In the genomic region with DNA sequence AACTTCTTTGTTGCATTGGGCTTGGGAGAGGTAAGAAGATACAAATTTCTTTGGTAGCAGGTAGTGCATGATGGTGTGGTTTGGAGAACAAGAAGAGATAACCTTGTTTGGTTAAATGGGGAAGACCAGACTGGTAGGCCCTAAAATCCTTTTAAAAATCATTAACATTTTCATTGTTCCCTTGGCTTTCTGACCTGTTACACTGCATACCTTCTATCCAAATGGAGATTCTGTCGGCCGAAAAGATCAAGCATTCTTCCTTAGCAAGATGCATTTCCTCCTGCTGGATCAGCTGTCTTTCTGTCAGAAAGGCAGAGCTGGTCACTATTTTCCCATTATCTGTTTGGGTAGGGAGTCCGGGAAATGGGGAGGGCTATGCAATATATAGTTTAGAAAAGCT, we compare ENCODE assay signal across 1 cellular context.
TF ChIP-seq lines count a peak whose summit lies in the region.

No MANE protein-coding gene starts in this region.

TF ChIP-seq in WTC11, 78 proteins besides CTCF, POLR2A, EP300 and RAD21:
- TF ChIP-seq, protein P1, sequence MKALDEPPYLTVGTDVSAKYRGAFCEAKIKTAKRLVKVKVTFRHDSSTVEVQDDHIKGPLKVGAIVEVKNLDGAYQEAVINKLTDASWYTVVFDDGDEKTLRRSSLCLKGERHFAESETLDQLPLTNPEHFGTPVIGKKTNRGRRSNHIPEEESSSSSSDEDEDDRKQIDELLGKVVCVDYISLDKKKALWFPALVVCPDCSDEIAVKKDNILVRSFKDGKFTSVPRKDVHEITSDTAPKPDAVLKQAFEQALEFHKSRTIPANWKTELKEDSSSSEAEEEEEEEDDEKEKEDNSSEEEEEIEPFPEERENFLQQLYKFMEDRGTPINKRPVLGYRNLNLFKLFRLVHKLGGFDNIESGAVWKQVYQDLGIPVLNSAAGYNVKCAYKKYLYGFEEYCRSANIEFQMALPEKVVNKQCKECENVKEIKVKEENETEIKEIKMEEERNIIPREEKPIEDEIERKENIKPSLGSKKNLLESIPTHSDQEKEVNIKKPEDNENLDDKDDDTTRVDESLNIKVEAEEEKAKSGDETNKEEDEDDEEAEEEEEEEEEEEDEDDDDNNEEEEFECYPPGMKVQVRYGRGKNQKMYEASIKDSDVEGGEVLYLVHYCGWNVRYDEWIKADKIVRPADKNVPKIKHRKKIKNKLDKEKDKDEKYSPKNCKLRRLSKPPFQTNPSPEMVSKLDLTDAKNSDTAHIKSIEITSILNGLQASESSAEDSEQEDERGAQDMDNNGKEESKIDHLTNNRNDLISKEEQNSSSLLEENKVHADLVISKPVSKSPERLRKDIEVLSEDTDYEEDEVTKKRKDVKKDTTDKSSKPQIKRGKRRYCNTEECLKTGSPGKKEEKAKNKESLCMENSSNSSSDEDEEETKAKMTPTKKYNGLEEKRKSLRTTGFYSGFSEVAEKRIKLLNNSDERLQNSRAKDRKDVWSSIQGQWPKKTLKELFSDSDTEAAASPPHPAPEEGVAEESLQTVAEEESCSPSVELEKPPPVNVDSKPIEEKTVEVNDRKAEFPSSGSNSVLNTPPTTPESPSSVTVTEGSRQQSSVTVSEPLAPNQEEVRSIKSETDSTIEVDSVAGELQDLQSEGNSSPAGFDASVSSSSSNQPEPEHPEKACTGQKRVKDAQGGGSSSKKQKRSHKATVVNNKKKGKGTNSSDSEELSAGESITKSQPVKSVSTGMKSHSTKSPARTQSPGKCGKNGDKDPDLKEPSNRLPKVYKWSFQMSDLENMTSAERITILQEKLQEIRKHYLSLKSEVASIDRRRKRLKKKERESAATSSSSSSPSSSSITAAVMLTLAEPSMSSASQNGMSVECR (CRISPR knock-in tag; IDR thresholded peaks at IDR 0.05; ENCODE audit: borderline replicate concordance): no peak; the same call in 1 of the 2 replicates
- TF ChIP-seq ZNF232 (CRISPR knock-in tag; IDR thresholded peaks at IDR 0.05): no peak
- peak; percentile 67; the same call in 1 of the 2 replicates for TF ChIP-seq ETV6 (CRISPR knock-in tag; IDR thresholded peaks at IDR 0.05)
- TF ChIP-seq, protein P2, sequence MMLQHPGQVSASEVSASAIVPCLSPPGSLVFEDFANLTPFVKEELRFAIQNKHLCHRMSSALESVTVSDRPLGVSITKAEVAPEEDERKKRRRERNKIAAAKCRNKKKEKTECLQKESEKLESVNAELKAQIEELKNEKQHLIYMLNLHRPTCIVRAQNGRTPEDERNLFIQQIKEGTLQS (CRISPR knock-in tag; conservative IDR thresholded peaks at IDR 0.05): no peak
- no peak for TF ChIP-seq JUN (CRISPR knock-in tag; IDR thresholded peaks at IDR 0.05)
- no peak for TF ChIP-seq RORB (CRISPR knock-in tag; IDR thresholded peaks at IDR 0.05)
- TF ChIP-seq, protein P3, sequence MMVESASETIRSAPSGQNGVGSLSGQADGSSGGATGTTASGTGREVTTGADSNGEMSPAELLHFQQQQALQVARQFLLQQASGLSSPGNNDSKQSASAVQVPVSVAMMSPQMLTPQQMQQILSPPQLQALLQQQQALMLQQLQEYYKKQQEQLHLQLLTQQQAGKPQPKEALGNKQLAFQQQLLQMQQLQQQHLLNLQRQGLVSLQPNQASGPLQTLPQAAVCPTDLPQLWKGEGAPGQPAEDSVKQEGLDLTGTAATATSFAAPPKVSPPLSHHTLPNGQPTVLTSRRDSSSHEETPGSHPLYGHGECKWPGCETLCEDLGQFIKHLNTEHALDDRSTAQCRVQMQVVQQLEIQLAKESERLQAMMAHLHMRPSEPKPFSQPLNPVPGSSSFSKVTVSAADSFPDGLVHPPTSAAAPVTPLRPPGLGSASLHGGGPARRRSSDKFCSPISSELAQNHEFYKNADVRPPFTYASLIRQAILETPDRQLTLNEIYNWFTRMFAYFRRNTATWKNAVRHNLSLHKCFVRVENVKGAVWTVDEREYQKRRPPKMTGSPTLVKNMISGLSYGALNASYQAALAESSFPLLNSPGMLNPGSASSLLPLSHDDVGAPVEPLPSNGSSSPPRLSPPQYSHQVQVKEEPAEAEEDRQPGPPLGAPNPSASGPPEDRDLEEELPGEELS (CRISPR knock-in tag; IDR thresholded peaks at IDR 0.05): peak; percentile 27; the same call in 1 of the 2 replicates
- TF ChIP-seq GABPB1 (CRISPR knock-in tag; IDR thresholded peaks at IDR 0.05): no peak
- peak; percentile 70; the same call in 1 of the 2 replicates for TF ChIP-seq ZNF317 (CRISPR knock-in tag; IDR thresholded peaks at IDR 0.05; ENCODE audit: borderline replicate concordance, low read depth)
- 0 out of 2 replicates have a peak, but pooled peaks have one; percentile 45 for TF ChIP-seq TEAD4 (CRISPR knock-in tag; IDR thresholded peaks at IDR 0.05)
- TF ChIP-seq ZNF532 (CRISPR knock-in tag; IDR thresholded peaks at IDR 0.05; ENCODE audit: borderline replicate concordance): no peak
- no peak for TF ChIP-seq SMAD3 (CRISPR knock-in tag; IDR thresholded peaks at IDR 0.05; ENCODE audit: borderline replicate concordance)
- no peak for TF ChIP-seq SOX15 (CRISPR knock-in tag; IDR thresholded peaks at IDR 0.05)
- TF ChIP-seq TEAD1 (CRISPR knock-in tag; IDR thresholded peaks at IDR 0.05): peak; percentile 76; the same call in 1 of the 2 replicates
TF ChIP-seq in WTC11: peak in this region for 5.
